ENCODE assay signal across 2 cellular contexts in the genomic region with DNA sequence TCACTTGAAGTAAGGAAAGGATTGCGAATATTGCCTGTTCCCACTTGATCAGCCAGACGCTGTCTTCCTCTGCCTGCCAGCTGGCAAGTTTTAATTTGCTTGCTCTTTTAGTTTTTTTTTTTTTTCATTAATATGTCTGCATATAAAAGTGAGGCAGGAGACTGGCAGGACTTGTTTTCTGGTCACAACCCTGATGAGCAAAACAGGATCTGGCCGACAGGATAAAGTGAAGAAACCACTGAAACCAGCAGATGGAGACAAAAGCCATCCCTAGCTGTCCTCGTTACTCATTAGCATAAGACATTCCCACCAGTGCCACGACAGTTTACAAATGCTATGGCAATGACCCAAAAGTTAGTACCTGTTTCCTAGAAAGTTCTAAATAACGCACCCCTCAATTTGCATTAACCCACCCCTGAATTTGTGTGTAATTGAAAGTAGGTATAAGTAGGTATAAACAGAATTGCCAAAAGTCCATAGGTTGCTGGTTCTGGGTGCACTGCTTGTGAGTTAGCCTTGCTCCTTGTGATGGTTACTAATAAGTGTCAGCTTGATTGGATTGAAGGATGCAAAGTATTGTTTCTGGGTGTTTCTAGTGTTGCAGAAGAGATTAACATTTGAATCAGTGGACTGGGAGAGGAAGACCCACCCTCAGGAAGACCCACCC.
TF ChIP-seq lines count a peak whose summit lies in the region.

No MANE protein-coding gene starts in this region.

TF ChIP-seq in GM23338, 12 proteins besides CTCF, POLR2A, EP300 and RAD21 (continues in another document):
- TF ChIP-seq, protein P1, sequence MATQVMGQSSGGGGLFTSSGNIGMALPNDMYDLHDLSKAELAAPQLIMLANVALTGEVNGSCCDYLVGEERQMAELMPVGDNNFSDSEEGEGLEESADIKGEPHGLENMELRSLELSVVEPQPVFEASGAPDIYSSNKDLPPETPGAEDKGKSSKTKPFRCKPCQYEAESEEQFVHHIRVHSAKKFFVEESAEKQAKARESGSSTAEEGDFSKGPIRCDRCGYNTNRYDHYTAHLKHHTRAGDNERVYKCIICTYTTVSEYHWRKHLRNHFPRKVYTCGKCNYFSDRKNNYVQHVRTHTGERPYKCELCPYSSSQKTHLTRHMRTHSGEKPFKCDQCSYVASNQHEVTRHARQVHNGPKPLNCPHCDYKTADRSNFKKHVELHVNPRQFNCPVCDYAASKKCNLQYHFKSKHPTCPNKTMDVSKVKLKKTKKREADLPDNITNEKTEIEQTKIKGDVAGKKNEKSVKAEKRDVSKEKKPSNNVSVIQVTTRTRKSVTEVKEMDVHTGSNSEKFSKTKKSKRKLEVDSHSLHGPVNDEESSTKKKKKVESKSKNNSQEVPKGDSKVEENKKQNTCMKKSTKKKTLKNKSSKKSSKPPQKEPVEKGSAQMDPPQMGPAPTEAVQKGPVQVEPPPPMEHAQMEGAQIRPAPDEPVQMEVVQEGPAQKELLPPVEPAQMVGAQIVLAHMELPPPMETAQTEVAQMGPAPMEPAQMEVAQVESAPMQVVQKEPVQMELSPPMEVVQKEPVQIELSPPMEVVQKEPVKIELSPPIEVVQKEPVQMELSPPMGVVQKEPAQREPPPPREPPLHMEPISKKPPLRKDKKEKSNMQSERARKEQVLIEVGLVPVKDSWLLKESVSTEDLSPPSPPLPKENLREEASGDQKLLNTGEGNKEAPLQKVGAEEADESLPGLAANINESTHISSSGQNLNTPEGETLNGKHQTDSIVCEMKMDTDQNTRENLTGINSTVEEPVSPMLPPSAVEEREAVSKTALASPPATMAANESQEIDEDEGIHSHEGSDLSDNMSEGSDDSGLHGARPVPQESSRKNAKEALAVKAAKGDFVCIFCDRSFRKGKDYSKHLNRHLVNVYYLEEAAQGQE (IDR thresholded peaks at IDR 0.05; ENCODE audit: unreplicated experiment): no peak
- TF ChIP-seq JUNB (IDR thresholded peaks at IDR 0.05; ENCODE audit: unreplicated experiment) (no peak), POLR2AphosphoS5 (IDR thresholded peaks at IDR 0.05; ENCODE audit: low read depth) (no peak), STAT1 (IDR thresholded peaks at IDR 0.05; ENCODE audit: unreplicated experiment) (no peak), ZNF114 (CRISPR knock-in tag; IDR thresholded peaks at IDR 0.05) (no peak), CREB1 (CRISPR knock-in tag; IDR thresholded peaks at IDR 0.05; ENCODE audit: low read depth) (no peak)
- TF ChIP-seq, protein P2, sequence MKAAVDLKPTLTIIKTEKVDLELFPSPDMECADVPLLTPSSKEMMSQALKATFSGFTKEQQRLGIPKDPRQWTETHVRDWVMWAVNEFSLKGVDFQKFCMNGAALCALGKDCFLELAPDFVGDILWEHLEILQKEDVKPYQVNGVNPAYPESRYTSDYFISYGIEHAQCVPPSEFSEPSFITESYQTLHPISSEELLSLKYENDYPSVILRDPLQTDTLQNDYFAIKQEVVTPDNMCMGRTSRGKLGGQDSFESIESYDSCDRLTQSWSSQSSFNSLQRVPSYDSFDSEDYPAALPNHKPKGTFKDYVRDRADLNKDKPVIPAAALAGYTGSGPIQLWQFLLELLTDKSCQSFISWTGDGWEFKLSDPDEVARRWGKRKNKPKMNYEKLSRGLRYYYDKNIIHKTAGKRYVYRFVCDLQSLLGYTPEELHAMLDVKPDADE (IDR thresholded peaks at IDR 0.05): no peak
- TF ChIP-seq, protein P3, sequence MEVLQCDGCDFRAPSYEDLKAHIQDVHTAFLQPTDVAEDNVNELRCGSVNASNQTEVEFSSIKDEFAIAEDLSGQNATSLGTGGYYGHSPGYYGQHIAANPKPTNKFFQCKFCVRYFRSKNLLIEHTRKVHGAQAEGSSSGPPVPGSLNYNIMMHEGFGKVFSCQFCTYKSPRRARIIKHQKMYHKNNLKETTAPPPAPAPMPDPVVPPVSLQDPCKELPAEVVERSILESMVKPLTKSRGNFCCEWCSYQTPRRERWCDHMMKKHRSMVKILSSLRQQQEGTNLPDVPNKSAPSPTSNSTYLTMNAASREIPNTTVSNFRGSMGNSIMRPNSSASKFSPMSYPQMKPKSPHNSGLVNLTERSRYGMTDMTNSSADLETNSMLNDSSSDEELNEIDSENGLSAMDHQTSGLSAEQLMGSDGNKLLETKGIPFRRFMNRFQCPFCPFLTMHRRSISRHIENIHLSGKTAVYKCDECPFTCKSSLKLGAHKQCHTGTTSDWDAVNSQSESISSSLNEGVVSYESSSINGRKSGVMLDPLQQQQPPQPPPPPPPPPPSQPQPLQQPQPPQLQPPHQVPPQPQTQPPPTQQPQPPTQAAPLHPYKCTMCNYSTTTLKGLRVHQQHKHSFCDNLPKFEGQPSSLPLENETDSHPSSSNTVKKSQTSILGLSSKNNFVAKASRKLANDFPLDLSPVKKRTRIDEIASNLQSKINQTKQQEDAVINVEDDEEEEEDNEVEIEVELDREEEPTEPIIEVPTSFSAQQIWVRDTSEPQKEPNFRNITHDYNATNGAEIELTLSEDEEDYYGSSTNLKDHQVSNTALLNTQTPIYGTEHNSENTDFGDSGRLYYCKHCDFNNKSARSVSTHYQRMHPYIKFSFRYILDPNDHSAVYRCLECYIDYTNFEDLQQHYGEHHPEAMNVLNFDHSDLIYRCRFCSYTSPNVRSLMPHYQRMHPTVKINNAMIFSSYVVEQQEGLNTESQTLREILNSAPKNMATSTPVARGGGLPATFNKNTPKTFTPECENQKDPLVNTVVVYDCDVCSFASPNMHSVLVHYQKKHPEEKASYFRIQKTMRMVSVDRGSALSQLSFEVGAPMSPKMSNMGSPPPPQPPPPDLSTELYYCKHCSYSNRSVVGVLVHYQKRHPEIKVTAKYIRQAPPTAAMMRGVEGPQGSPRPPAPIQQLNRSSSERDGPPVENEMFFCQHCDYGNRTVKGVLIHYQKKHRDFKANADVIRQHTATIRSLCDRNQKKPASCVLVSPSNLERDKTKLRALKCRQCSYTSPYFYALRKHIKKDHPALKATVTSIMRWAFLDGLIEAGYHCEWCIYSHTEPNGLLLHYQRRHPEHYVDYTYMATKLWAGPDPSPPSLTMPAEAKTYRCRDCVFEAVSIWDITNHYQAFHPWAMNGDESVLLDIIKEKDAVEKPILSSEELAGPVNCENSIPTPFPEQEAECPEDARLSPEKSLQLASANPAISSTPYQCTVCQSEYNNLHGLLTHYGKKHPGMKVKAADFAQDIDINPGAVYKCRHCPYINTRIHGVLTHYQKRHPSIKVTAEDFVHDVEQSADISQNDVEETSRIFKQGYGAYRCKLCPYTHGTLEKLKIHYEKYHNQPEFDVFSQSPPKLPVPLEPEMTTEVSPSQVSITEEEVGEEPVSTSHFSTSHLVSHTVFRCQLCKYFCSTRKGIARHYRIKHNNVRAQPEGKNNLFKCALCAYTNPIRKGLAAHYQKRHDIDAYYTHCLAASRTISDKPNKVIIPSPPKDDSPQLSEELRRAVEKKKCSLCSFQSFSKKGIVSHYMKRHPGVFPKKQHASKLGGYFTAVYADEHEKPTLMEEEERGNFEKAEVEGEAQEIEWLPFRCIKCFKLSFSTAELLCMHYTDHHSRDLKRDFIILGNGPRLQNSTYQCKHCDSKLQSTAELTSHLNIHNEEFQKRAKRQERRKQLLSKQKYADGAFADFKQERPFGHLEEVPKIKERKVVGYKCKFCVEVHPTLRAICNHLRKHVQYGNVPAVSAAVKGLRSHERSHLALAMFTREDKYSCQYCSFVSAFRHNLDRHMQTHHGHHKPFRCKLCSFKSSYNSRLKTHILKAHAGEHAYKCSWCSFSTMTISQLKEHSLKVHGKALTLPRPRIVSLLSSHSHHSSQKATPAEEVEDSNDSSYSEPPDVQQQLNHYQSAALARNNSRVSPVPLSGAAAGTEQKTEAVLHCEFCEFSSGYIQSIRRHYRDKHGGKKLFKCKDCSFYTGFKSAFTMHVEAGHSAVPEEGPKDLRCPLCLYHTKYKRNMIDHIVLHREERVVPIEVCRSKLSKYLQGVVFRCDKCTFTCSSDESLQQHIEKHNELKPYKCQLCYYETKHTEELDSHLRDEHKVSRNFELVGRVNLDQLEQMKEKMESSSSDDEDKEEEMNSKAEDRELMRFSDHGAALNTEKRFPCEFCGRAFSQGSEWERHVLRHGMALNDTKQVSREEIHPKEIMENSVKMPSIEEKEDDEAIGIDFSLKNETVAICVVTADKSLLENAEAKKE (CRISPR knock-in tag; IDR thresholded peaks at IDR 0.05): no peak

TF ChIP-seq in H1, 55 proteins besides CTCF, POLR2A, EP300 and RAD21 (continues in another document):
- TF ChIP-seq FOSL1 (IDR thresholded peaks at IDR 0.05; ENCODE audit: insufficient read depth, low read depth, low read length) (no peak), MAFK (IDR thresholded peaks at IDR 0.05; ENCODE audit: low read depth, low read length) (no peak), KDM4A (IDR thresholded peaks at IDR 0.05; ENCODE audit: low read depth, low read length, severe bottlenecking) (no peak), YY1 (IDR thresholded peaks at IDR 0.05; ENCODE audit: low read depth, low read length) (no peak), SUZ12 (IDR thresholded peaks at IDR 0.05; ENCODE audit: low read length) (no peak), POLR2AphosphoS5 (IDR thresholded peaks at IDR 0.05; ENCODE audit: low read depth, low read length) (no peak), SIRT6 (IDR thresholded peaks at IDR 0.05; ENCODE audit: low read length) (no peak), TBP (IDR thresholded peaks at IDR 0.05; ENCODE audit: low read depth, low read length) (no peak), CTBP2 (IDR thresholded peaks at IDR 0.05; ENCODE audit: borderline replicate concordance, insufficient read depth, insufficient read length, low read length) (no peak), TEAD4 (IDR thresholded peaks at IDR 0.05; ENCODE audit: low read depth, low read length) (no peak), JUN (IDR thresholded peaks at IDR 0.05; ENCODE audit: low read depth, low read length) (no peak)
- TF ChIP-seq, protein P4, sequence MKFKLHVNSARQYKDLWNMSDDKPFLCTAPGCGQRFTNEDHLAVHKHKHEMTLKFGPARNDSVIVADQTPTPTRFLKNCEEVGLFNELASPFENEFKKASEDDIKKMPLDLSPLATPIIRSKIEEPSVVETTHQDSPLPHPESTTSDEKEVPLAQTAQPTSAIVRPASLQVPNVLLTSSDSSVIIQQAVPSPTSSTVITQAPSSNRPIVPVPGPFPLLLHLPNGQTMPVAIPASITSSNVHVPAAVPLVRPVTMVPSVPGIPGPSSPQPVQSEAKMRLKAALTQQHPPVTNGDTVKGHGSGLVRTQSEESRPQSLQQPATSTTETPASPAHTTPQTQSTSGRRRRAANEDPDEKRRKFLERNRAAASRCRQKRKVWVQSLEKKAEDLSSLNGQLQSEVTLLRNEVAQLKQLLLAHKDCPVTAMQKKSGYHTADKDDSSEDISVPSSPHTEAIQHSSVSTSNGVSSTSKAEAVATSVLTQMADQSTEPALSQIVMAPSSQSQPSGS (IDR thresholded peaks at IDR 0.05; ENCODE audit: low read length): no peak
- TF ChIP-seq, protein P5, sequence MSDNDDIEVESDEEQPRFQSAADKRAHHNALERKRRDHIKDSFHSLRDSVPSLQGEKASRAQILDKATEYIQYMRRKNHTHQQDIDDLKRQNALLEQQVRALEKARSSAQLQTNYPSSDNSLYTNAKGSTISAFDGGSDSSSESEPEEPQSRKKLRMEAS (IDR thresholded peaks at IDR 0.05): no peak
- TF ChIP-seq, protein P6, sequence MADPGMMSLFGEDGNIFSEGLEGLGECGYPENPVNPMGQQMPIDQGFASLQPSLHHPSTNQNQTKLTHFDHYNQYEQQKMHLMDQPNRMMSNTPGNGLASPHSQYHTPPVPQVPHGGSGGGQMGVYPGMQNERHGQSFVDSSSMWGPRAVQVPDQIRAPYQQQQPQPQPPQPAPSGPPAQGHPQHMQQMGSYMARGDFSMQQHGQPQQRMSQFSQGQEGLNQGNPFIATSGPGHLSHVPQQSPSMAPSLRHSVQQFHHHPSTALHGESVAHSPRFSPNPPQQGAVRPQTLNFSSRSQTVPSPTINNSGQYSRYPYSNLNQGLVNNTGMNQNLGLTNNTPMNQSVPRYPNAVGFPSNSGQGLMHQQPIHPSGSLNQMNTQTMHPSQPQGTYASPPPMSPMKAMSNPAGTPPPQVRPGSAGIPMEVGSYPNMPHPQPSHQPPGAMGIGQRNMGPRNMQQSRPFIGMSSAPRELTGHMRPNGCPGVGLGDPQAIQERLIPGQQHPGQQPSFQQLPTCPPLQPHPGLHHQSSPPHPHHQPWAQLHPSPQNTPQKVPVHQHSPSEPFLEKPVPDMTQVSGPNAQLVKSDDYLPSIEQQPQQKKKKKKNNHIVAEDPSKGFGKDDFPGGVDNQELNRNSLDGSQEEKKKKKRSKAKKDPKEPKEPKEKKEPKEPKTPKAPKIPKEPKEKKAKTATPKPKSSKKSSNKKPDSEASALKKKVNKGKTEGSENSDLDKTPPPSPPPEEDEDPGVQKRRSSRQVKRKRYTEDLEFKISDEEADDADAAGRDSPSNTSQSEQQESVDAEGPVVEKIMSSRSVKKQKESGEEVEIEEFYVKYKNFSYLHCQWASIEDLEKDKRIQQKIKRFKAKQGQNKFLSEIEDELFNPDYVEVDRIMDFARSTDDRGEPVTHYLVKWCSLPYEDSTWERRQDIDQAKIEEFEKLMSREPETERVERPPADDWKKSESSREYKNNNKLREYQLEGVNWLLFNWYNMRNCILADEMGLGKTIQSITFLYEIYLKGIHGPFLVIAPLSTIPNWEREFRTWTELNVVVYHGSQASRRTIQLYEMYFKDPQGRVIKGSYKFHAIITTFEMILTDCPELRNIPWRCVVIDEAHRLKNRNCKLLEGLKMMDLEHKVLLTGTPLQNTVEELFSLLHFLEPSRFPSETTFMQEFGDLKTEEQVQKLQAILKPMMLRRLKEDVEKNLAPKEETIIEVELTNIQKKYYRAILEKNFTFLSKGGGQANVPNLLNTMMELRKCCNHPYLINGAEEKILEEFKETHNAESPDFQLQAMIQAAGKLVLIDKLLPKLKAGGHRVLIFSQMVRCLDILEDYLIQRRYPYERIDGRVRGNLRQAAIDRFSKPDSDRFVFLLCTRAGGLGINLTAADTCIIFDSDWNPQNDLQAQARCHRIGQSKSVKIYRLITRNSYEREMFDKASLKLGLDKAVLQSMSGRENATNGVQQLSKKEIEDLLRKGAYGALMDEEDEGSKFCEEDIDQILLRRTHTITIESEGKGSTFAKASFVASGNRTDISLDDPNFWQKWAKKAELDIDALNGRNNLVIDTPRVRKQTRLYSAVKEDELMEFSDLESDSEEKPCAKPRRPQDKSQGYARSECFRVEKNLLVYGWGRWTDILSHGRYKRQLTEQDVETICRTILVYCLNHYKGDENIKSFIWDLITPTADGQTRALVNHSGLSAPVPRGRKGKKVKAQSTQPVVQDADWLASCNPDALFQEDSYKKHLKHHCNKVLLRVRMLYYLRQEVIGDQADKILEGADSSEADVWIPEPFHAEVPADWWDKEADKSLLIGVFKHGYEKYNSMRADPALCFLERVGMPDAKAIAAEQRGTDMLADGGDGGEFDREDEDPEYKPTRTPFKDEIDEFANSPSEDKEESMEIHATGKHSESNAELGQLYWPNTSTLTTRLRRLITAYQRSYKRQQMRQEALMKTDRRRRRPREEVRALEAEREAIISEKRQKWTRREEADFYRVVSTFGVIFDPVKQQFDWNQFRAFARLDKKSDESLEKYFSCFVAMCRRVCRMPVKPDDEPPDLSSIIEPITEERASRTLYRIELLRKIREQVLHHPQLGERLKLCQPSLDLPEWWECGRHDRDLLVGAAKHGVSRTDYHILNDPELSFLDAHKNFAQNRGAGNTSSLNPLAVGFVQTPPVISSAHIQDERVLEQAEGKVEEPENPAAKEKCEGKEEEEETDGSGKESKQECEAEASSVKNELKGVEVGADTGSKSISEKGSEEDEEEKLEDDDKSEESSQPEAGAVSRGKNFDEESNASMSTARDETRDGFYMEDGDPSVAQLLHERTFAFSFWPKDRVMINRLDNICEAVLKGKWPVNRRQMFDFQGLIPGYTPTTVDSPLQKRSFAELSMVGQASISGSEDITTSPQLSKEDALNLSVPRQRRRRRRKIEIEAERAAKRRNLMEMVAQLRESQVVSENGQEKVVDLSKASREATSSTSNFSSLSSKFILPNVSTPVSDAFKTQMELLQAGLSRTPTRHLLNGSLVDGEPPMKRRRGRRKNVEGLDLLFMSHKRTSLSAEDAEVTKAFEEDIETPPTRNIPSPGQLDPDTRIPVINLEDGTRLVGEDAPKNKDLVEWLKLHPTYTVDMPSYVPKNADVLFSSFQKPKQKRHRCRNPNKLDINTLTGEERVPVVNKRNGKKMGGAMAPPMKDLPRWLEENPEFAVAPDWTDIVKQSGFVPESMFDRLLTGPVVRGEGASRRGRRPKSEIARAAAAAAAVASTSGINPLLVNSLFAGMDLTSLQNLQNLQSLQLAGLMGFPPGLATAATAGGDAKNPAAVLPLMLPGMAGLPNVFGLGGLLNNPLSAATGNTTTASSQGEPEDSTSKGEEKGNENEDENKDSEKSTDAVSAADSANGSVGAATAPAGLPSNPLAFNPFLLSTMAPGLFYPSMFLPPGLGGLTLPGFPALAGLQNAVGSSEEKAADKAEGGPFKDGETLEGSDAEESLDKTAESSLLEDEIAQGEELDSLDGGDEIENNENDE (IDR thresholded peaks at IDR 0.05; ENCODE audit: insufficient replicate concordance, low read length): no peak
